Comparison of ENCODE assay signal across 1 cellular context in the genomic region with DNA sequence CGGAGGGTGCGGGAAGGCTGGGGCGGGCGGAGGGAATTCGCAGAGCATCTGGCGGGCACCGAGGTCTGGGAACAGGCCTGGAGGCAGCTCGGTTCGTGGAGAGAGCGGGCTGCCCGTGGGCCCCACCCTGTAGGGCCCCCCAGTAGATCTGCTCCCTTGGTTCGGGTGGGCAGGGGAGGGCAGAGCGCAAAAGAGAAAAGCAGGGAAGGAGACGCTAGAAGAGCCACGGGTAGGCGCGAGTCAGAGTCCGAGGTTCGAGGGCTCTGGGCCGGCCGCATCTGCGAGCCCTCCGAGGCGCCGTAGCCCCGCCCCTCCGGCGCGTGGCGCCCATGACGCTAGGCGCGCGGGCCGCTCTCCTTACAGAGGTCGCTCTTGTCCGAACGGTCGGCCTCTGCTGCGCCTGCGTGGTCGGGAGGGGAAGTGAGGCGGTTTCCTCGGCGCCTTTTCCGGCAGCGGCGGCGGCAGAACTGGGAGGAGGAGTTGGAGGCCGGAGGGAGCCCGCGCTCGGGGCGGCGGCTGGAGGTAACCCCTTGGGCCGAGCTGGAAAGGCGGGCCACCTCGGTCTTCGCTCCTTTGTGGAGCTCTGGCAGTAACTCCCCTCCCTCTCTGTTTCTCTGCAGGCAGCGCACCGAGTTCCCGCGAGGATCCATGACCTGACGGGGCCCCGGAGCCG.
TF ChIP-seq lines count a peak whose summit lies in the region.

Gene ARF6, plus strand, starts transcription at position 447 of the 673 bp plus-strand sequence. CDS start 655 bp downstream, outside the sequence.

TF ChIP-seq in HepG2, 621 proteins besides CTCF, POLR2A, EP300 and RAD21 (continued from another document and continues in another):
- TF ChIP-seq, protein P1, sequence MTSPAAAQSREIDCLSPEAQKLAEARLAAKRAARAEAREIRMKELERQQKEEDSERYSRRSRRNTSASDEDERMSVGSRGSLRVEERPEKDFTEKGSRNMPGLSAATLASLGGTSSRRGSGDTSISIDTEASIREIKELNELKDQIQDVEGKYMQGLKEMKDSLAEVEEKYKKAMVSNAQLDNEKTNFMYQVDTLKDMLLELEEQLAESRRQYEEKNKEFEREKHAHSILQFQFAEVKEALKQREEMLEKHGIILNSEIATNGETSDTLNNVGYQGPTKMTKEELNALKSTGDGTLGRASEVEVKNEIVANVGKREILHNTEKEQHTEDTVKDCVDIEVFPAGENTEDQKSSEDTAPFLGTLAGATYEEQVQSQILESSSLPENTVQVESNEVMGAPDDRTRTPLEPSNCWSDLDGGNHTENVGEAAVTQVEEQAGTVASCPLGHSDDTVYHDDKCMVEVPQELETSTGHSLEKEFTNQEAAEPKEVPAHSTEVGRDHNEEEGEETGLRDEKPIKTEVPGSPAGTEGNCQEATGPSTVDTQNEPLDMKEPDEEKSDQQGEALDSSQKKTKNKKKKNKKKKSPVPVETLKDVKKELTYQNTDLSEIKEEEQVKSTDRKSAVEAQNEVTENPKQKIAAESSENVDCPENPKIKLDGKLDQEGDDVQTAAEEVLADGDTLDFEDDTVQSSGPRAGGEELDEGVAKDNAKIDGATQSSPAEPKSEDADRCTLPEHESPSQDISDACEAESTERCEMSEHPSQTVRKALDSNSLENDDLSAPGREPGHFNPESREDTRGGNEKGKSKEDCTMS (CRISPR knock-in tag; conservative IDR thresholded peaks at IDR 0.05), result no peak
- TF ChIP-seq TEF (CRISPR knock-in tag; IDR thresholded peaks at IDR 0.05) (0 out of 2 replicates have a peak, but pooled peaks have one; percentile 15), KLF12 (CRISPR knock-in tag; IDR thresholded peaks at IDR 0.05; ENCODE audit: borderline replicate concordance) (peak; percentile 59; the same call in 1 of the 2 replicates), NFATC3 (CRISPR knock-in tag; IDR thresholded peaks at IDR 0.05) (no peak), ZFX (CRISPR knock-in tag; IDR thresholded peaks at IDR 0.05; ENCODE audit: low read depth) (peak; percentile 91), TMF1 (CRISPR knock-in tag; IDR thresholded peaks at IDR 0.05; ENCODE audit: low read depth) (no peak), SOX13 (IDR thresholded peaks at IDR 0.05) (no peak), SOX13 (CRISPR knock-in tag; conservative IDR thresholded peaks at IDR 0.05 in 1 of 2, IDR thresholded peaks at IDR 0.05 in 1 of 2) (no peak), AHDC1 (CRISPR knock-in tag; IDR thresholded peaks at IDR 0.05; ENCODE audit: borderline replicate concordance) (no peak), ZNF383 (CRISPR knock-in tag; IDR thresholded peaks at IDR 0.05; ENCODE audit: borderline replicate concordance) (peak; percentile 97), FOXJ3 (CRISPR knock-in tag; IDR thresholded peaks at IDR 0.05; ENCODE audit: borderline replicate concordance) (no peak), ZNF672 (CRISPR knock-in tag; IDR thresholded peaks at IDR 0.05) (no peak), ZNF354B (CRISPR knock-in tag; IDR thresholded peaks at IDR 0.05) (peak; percentile 77; the same call in 1 of the 2 replicates), MAF1 (CRISPR knock-in tag; IDR thresholded peaks at IDR 0.05; ENCODE audit: borderline replicate concordance) (no peak), ZC3H13 (CRISPR knock-in tag; IDR thresholded peaks at IDR 0.05) (peak; percentile 66; the same call in 1 of the 2 replicates), ZNF136 (CRISPR knock-in tag; IDR thresholded peaks at IDR 0.05; ENCODE audit: low read depth) (no peak), ARNT (IDR thresholded peaks at IDR 0.05) (no peak), ZMYM3 (CRISPR knock-in tag; IDR thresholded peaks at IDR 0.05) (0 out of 2 replicates have a peak, but pooled peaks have one; percentile 12), ZBTB14 (CRISPR knock-in tag; IDR thresholded peaks at IDR 0.05) (no peak), NPAS2 (CRISPR knock-in tag; IDR thresholded peaks at IDR 0.05; ENCODE audit: borderline replicate concordance) (no peak), ZNF629 (CRISPR knock-in tag; conservative IDR thresholded peaks at IDR 0.05) (no peak), ESRRA (CRISPR knock-in tag; IDR thresholded peaks at IDR 0.05; ENCODE audit: low read depth) (peak; percentile 90), ZFP37 (CRISPR knock-in tag; IDR thresholded peaks at IDR 0.05; ENCODE audit: borderline replicate concordance) (no peak; the same call in 1 of the 2 replicates), ZFAT (CRISPR knock-in tag; conservative IDR thresholded peaks at IDR 0.05) (peak; percentile 99), ZNF510 (CRISPR knock-in tag; IDR thresholded peaks at IDR 0.05; ENCODE audit: low read depth) (peak; percentile 98; the same call in 1 of the 2 replicates), ZNF3 (CRISPR knock-in tag; IDR thresholded peaks at IDR 0.05) (no peak), HNRNPL (IDR thresholded peaks at IDR 0.05; ENCODE audit: low read depth, low read length) (no peak), IKZF5 (CRISPR knock-in tag; IDR thresholded peaks at IDR 0.05) (peak; percentile 70; the same call in 1 of the 2 replicates), ARNT2 (CRISPR knock-in tag; IDR thresholded peaks at IDR 0.05; ENCODE audit: low read depth) (peak; percentile 76)
- TF ChIP-seq, protein P2, sequence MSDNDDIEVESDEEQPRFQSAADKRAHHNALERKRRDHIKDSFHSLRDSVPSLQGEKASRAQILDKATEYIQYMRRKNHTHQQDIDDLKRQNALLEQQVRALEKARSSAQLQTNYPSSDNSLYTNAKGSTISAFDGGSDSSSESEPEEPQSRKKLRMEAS (IDR thresholded peaks at IDR 0.05), result peak; percentile 81
- TF ChIP-seq, protein P3, sequence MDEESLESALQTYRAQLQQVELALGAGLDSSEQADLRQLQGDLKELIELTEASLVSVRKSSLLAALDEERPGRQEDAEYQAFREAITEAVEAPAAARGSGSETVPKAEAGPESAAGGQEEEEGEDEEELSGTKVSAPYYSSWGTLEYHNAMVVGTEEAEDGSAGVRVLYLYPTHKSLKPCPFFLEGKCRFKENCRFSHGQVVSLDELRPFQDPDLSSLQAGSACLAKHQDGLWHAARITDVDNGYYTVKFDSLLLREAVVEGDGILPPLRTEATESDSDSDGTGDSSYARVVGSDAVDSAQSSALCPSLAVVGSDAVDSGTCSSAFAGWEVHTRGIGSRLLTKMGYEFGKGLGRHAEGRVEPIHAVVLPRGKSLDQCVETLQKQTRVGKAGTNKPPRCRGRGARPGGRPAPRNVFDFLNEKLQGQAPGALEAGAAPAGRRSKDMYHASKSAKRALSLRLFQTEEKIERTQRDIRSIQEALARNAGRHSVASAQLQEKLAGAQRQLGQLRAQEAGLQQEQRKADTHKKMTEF (CRISPR knock-in tag; IDR thresholded peaks at IDR 0.05), result peak; percentile 93
- TF ChIP-seq, protein P4, sequence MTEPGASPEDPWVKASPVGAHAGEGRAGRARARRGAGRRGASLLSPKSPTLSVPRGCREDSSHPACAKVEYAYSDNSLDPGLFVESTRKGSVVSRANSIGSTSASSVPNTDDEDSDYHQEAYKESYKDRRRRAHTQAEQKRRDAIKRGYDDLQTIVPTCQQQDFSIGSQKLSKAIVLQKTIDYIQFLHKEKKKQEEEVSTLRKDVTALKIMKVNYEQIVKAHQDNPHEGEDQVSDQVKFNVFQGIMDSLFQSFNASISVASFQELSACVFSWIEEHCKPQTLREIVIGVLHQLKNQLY (CRISPR knock-in tag; IDR thresholded peaks at IDR 0.05), result peak; percentile 46
- TF ChIP-seq, protein P5, sequence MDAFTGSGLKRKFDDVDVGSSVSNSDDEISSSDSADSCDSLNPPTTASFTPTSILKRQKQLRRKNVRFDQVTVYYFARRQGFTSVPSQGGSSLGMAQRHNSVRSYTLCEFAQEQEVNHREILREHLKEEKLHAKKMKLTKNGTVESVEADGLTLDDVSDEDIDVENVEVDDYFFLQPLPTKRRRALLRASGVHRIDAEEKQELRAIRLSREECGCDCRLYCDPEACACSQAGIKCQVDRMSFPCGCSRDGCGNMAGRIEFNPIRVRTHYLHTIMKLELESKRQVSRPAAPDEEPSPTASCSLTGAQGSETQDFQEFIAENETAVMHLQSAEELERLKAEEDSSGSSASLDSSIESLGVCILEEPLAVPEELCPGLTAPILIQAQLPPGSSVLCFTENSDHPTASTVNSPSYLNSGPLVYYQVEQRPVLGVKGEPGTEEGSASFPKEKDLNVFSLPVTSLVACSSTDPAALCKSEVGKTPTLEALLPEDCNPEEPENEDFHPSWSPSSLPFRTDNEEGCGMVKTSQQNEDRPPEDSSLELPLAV (CRISPR knock-in tag; conservative IDR thresholded peaks at IDR 0.05; ENCODE audit: low read depth), result no peak
- TF ChIP-seq, protein P6, sequence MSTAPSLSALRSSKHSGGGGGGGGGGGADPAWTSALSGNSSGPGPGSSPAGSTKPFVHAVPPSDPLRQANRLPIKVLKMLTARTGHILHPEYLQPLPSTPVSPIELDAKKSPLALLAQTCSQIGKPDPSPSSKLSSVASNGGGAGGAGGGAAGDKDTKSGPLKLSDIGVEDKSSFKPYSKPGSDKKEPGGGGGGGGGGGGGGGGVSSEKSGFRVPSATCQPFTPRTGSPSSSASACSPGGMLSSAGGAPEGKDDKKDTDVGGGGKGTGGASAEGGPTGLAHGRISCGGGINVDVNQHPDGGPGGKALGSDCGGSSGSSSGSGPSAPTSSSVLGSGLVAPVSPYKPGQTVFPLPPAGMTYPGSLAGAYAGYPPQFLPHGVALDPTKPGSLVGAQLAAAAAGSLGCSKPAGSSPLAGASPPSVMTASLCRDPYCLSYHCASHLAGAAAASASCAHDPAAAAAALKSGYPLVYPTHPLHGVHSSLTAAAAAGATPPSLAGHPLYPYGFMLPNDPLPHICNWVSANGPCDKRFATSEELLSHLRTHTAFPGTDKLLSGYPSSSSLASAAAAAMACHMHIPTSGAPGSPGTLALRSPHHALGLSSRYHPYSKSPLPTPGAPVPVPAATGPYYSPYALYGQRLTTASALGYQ (CRISPR knock-in tag; IDR thresholded peaks at IDR 0.05), result peak; percentile 20; the same call in 1 of the 2 replicates
